Comparison of ENCODE assay signal across 13 cellular contexts in genomic region chr9:29796291-29796952, GRCh38.
A peak's percentile ranks its signal among the peaks of the same experiment; 100 is the strongest.
DNase-seq lines count a peak whose midpoint lies in the region; ATAC-seq lines count a peak whose summit lies in the region.
"Had no signal": no experiment of that assay in that cellular context is flagged by ENCODE, and none has a peak within 500 bp of the region (broad histone marks: within the 10 kb centered on the region; RNA-seq: fewer than 3 reads in every experiment).

No MANE protein-coding gene starts in this region.

- ATAC-seq in GM19324 (IDR thresholded peaks at IDR 0.05; ENCODE audit: low FRiP score, unreplicated experiment) (peak; percentile 81), GM21786 (IDR thresholded peaks at IDR 0.05; ENCODE audit: unreplicated experiment) (peak; percentile 76), HG03139 (IDR thresholded peaks at IDR 0.05; ENCODE audit: unreplicated experiment) (peak; percentile 80), HG03039 (IDR thresholded peaks at IDR 0.05; ENCODE audit: unreplicated experiment) (no peak)
- ATAC-seq: activated T-cell treated with anti-CD3 and anti-CD28 coated beads, Interleukin-2, amount 50 U/mL, for 4 hours had no signal

- DNase-seq in myocyte (ENCODE audit: low read depth), result peak; percentile 64
- DNase-seq in KG1 (lab: John Stamatoyannopoulos, UW), result no peak
- DNase-seq in NCI-H2227 (lab: John Stamatoyannopoulos, UW; ENCODE audit: unreplicated experiment), result no peak
- DNase-seq: activated CD4-positive, CD25-positive, alpha-beta regulatory T cell treated with anti-CD3 and anti-CD28 coated beads, Interleukin-2, amount 50 U/mL, for 72 hours; activated T-cell treated with anti-CD3 and anti-CD28 coated beads, Interleukin-2, amount 50 U/mL, for 4 hours; amniotic stem cell; CD4-positive, CD25-positive, alpha-beta regulatory T cell; PC-9; small intestine had no signal
